20 cellular contexts compared by ENCODE assay signal in the genomic region with DNA sequence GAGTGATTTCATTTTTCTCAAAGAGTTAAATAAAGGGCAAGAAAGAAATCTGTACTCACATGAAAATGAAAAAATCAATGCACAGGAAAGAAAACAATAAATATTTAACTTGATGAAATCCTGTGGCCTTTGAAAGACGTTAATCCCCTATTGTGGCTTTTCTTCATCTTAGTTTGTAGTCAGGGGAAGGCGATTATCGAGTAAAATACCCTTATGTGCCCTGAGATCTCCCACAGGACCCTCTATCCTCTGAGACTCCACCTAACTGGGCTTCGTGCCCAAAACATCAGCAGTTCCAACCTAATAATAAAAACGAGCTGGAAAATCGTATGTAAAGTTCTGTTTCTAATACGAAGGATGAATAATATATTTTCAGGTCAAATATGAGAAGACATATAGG.
"Had no signal": no experiment of that assay in that cellular context is flagged by ENCODE, and none has a peak within 500 bp of the region (broad histone marks: within the 10 kb centered on the region; RNA-seq: fewer than 3 reads in every experiment).

No MANE protein-coding gene starts in this region.

- H3K27me3 ChIP-seq: esophagus muscularis mucosa, gastrocnemius medialis, heart right ventricle, right lobe of liver, tibial artery had no signal

- H3K27ac ChIP-seq: coronary artery, dorsolateral prefrontal cortex, esophagus muscularis mucosa, gastrocnemius medialis, heart right ventricle, parathyroid adenoma, prostate gland, right lobe of liver, tibial artery had no signal

- H3K4me1 ChIP-seq: gastrocnemius medialis, heart right ventricle, parathyroid adenoma, prostate gland, tibial artery had no signal

- H3K9ac ChIP-seq: parathyroid adenoma had no signal

- H3K27ac Mint-ChIP-seq: naive thymus-derived CD8-positive, alpha-beta T cell; stimulated activated memory B cell treated with anti-CD40 and anti-IgM and Interleukin-4, amounts not matched to agents 10 μg/mL and 1 μg/mL and 100 μg/mL, for 72 hours; stimulated activated naive CD8-positive, alpha-beta T cell treated with anti-CD3 and anti-CD28 coated beads, Interleukin-15, Interleukin-2, amounts not matched to agents 100 ng/mL and 50 ng/mL, for 24 hours had no signal

- H3K4me3 Mint-ChIP-seq: naive thymus-derived CD8-positive, alpha-beta T cell; neural crest cell; stimulated activated memory B cell treated with anti-CD40 and anti-IgM and Interleukin-4, amounts not matched to agents 10 μg/mL and 1 μg/mL and 100 μg/mL, for 72 hours; stimulated activated naive CD8-positive, alpha-beta T cell treated with anti-CD3 and anti-CD28 coated beads, Interleukin-15, Interleukin-2, amounts not matched to agents 100 ng/mL and 50 ng/mL, for 24 hours had no signal

- H3K36me3 Mint-ChIP-seq: naive thymus-derived CD8-positive, alpha-beta T cell; stimulated activated memory B cell treated with anti-CD40 and anti-IgM and Interleukin-4, amounts not matched to agents 10 μg/mL and 1 μg/mL and 100 μg/mL, for 72 hours had no signal

- H3K9me3 ChIP-seq: esophagus muscularis mucosa, gastrocnemius medialis, mucosa of descending colon, prostate gland, right lobe of liver, tibial artery had no signal

- H3K79me2 ChIP-seq: parathyroid adenoma had no signal

- H3K4me3 ChIP-seq: coronary artery, dorsolateral prefrontal cortex, esophagus muscularis mucosa, gastrocnemius medialis, heart right ventricle, mucosa of descending colon, prostate gland, right lobe of liver, tibial artery had no signal

- H3K27me3 Mint-ChIP-seq: stimulated activated naive CD8-positive, alpha-beta T cell treated with anti-CD3 and anti-CD28 coated beads, Interleukin-15, Interleukin-2, amounts not matched to agents 100 ng/mL and 50 ng/mL, for 24 hours had no signal

- DNase-seq: dorsolateral prefrontal cortex; effector memory CD4-positive, alpha-beta T cell; gastrocnemius medialis; heart right ventricle; hypothalamus; islet precursor cell; mammary epithelial cell; mucosa of descending colon; naive thymus-derived CD8-positive, alpha-beta T cell; occipital lobe; right lobe of liver; stimulated activated CD4-positive, alpha-beta T cell treated with anti-CD3 and anti-CD28 coated beads, Interleukin-4, amount 100 ng/mL, for 24 hours; tibial artery had no signal

- H3K4me1 Mint-ChIP-seq: naive thymus-derived CD8-positive, alpha-beta T cell; neural crest cell; stimulated activated memory B cell treated with anti-CD40 and anti-IgM and Interleukin-4, amounts not matched to agents 10 μg/mL and 1 μg/mL and 100 μg/mL, for 72 hours had no signal

- H3K36me3 ChIP-seq: esophagus muscularis mucosa, gastrocnemius medialis, heart right ventricle, prostate gland, right lobe of liver, tibial artery had no signal

- H2AFZ ChIP-seq: parathyroid adenoma had no signal
